ENCODE assay signal across 16 cellular contexts in the genomic region with DNA sequence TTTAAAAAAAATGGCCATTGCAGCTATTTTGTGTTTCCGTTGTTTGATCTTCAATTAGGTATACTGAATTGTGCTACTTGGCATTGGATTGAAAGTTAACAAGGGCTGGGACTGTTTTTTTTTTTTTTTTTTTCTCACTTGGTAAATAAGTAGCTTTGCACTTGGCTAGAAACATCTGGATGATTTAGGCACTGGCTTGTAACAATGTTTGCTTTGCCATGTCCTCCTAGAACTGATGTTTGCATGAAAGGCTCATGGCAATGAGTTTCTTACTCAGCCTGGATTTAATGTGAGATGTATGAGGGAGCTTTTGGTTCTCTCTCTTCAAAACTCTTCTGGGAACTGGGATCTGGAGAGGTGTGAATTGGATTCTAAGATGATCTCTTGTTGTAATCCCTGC.
"Had no signal": no experiment of that assay in that cellular context is flagged by ENCODE, and none has a peak within 500 bp of the region (broad histone marks: within the 10 kb centered on the region; RNA-seq: fewer than 3 reads in every experiment).

No MANE protein-coding gene starts in this region.

- H3K36me3 ChIP-seq: cardiac muscle cell, heart left ventricle, pancreas, thyroid gland, upper lobe of right lung had no signal

- H3K27me3 ChIP-seq: cardiac muscle cell, pancreas, thyroid gland, upper lobe of right lung had no signal

- H3K4me3 ChIP-seq: cardiac muscle cell, heart left ventricle, pancreas, psoas muscle, thyroid gland, upper lobe of right lung had no signal

- ATAC-seq: activated CD4-positive, CD25-positive, alpha-beta regulatory T cell treated with anti-CD3 and anti-CD28 coated beads, Interleukin-2, amount 50 U/mL, for 24 hours; heart left ventricle; left cardiac atrium; psoas muscle; right cardiac atrium; stimulated activated naive CD8-positive, alpha-beta T cell treated with anti-CD3 and anti-CD28 coated beads, Interleukin-15, Interleukin-2, amounts not matched to agents 100 U/mL and 50 U/mL, for 24 hours; upper lobe of right lung had no signal

- DNase-seq: activated CD4-positive, alpha-beta memory T cell treated with anti-CD3 and anti-CD28 coated beads, Interleukin-2, amount 10 ng/mL, durations not matched to agents 7 days and 5 days; activated effector memory CD4-positive, alpha-beta T cell treated with anti-CD3 and anti-CD28 coated beads, Interleukin-2, amount 50 U/mL, for 16 hours; activated naive CD4-positive, alpha-beta T cell treated with anti-CD3 and anti-CD28 coated beads, Interleukin-2, amount 10 ng/mL, durations not matched to agents 7 days and 5 days; heart left ventricle; islet precursor cell; left cardiac atrium; pancreas; psoas muscle; right cardiac atrium; stimulated activated CD4-positive, alpha-beta T cell treated with anti-CD3 and anti-CD28 coated beads, Interleukin-4, amount 100 ng/mL, for 4 hours; stimulated activated naive CD8-positive, alpha-beta T cell treated with anti-CD3 and anti-CD28 coated beads, Interleukin-15, Interleukin-2, amounts not matched to agents 100 U/mL and 50 U/mL, for 24 hours; thyroid gland; upper lobe of right lung had no signal

- H3K9me3 ChIP-seq: pancreas, psoas muscle, thyroid gland, upper lobe of right lung had no signal

- H3K27ac ChIP-seq: cardiac muscle cell, heart left ventricle, pancreas, psoas muscle, thyroid gland, upper lobe of right lung, VCaP had no signal

- H3K4me1 ChIP-seq: heart left ventricle, psoas muscle, upper lobe of right lung had no signal
